In the genomic region with DNA sequence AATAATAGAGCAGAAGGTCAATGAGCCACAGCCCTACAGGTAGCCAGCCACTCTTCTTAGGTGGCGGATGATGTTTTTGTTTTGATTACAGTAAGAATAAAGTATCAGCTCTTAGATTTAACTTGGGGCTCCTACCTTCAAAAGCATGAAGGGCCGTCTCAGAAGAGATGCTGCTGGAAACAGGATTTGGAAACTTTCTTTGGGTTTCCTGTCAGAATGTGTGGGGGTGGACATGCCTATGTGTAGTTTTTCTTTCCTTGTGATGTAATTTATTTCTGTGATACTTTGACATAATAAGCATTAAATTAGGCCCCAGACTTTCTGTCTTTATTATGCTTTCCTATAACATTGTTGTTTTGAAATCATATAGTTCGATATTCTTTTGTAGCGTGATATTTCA, we compare ENCODE assay signal across 8 cellular contexts. TPM values are rescaled to one million over a fixed set of nuclear protein-coding genes. Genes with fewer than 3 reads are reported as not detected.
DNase-seq lines count a peak whose midpoint lies in the region; ATAC-seq and TF ChIP-seq lines count a peak whose summit lies in the region.

No MANE protein-coding gene starts in this region.

- POLR2A ChIA-PET in AG04450 (lab: Yijun Ruan, JAX), result no interaction called here

- H3K36me3 ChIP-seq in HUES48 (ENCODE audit: control insufficient read depth, insufficient read depth, low read length) (no peaks in the 10 kb centered on the region), ascending aorta (no peaks in the 10 kb centered on the region)

- intact Hi-C loops in ascending aorta (cut with DNase I), result loop anchor here (2.0 kb wide), 1 partner anchor 118 kb away; a partner anchor contains a TSS

- peak overlapping the region; percentile 95 for H3K4me3 ChIP-seq in AG04450 (ENCODE audit: low read depth, low read length)
- peak overlapping the region; percentile 97 for H3K4me3 ChIP-seq in HUES48 (ENCODE audit: low read depth, low read length)
- peak overlapping the region; percentile 92 to 96 for H3K4me3 ChIP-seq in ascending aorta

- CTCF ChIA-PET in AG04450 (lab: Charles Lee), result interaction anchor here (1.1 to 7.2 kb wide), 2 partner anchors 113 to 1452 kb away, joined by 3 to 42 read pairs; a partner anchor contains a TSS

- H3K27ac ChIP-seq in AG04450 (ENCODE audit: low read depth, low read length) (no peak overlapping the region), HUES48 (ENCODE audit: low read depth, low read length) (no peak overlapping the region), ascending aorta (peak overlapping the region; percentile 98 to 99)

- H3K36me3 Mint-ChIP-seq in mesothelial cell of epicardium, result no peaks in the 10 kb centered on the region

- peaks cover 32% of the 10 kb centered on the region for H3K4me1 ChIP-seq in HUES48 (ENCODE audit: control insufficient read depth, insufficient read depth, low read length)
- peaks cover 10 to 33% of the 10 kb centered on the region in 2 donors for H3K4me1 ChIP-seq in ascending aorta

- TF ChIP-seq CTCF in AG04450 (IDR thresholded peaks at IDR 0.05; ENCODE audit: low read depth, low read length), result no peak
- TF ChIP-seq CTCF in ascending aorta (IDR thresholded peaks at IDR 0.05), result no peak
- TF ChIP-seq CTCF in mesothelial cell of epicardium (IDR thresholded peaks at IDR 0.05; ENCODE audit: unreplicated experiment), result no peak

- peaks cover 24% of the 10 kb centered on the region for H3K4me1 Mint-ChIP-seq in mesothelial cell of epicardium

- no peaks in the 10 kb centered on the region for H3K27me3 Mint-ChIP-seq in mesothelial cell of epicardium (ENCODE audit: low read depth)

- H3K9ac ChIP-seq in HUES48 (ENCODE audit: low read depth, low read length), result no peak overlapping the region

- H3K9me3 Mint-ChIP-seq in mesothelial cell of epicardium, result no peaks in the 10 kb centered on the region

- no peak for DNase-seq in AG04450 (ENCODE audit: low read depth, low spot score)
- no peak for DNase-seq in ascending aorta (ENCODE audit: low spot score in 2 of 2)
- no peak for DNase-seq in mesothelial cell of epicardium (ENCODE audit: low spot score in 2 of 2, unreplicated experiment in 2 of 2)
- no peak for DNase-seq in LoVo (ENCODE audit: low spot score)
- no peak for DNase-seq in C1 segment of cervical spinal cord (lab: John Stamatoyannopoulos, UW)
- DNase-seq in Ammon's horn (ENCODE audit: low spot score), result no peak

- H3K9me3 ChIP-seq in AG04450 (ENCODE audit: control insufficient read depth, insufficient read depth, low read length) (no peaks in the 10 kb centered on the region), HUES48 (ENCODE audit: control insufficient read depth, insufficient read depth, low read length) (no peaks in the 10 kb centered on the region), ascending aorta (no peaks in the 10 kb centered on the region)

- no peaks in the 10 kb centered on the region for H3K27me3 ChIP-seq in AG04450 (ENCODE audit: control insufficient read depth, insufficient read depth, low read length)
- H3K27me3 ChIP-seq in HUES48 (ENCODE audit: control insufficient read depth, insufficient read depth, low read length), result no peaks in the 10 kb centered on the region
- no peaks in the 10 kb centered on the region for H3K27me3 ChIP-seq in ascending aorta

- H3K27ac Mint-ChIP-seq in mesothelial cell of epicardium, result peak overlapping the region; percentile 21

- H3K4me3 Mint-ChIP-seq in mesothelial cell of epicardium, result peak overlapping the region; percentile 74

- no peak for ATAC-seq in GM21526 (IDR thresholded peaks at IDR 0.05; ENCODE audit: low FRiP score, unreplicated experiment)

RNA-seq across cellular contexts. Expression of a gene that starts 1.5 kb away (rescaled TPM):
- polyA plus RNA-seq in AG04450 (2011; rRNA removed), result 60.0 and 78.1 TPM in 2 replicates
- polyA minus RNA-seq in AG04450 (2011; rRNA and poly(A)+ RNA removed), result 16.9 and 29.8 TPM in 2 replicates
- total RNA-seq in ascending aorta (44.1 TPM), mesothelial cell of epicardium (28.3 to 29.2 TPM (median 28.5 TPM) in 3 replicates)

Comparison
In these comparisons a context has a peak if more than half of its experiments do, and no peak if none do; other contexts are left out.
1. H3K27ac ChIP-seq: peak in ascending aorta (2 of 2); none in AG04450 (single experiment) and HUES48 (single experiment).
2. Peak in every context shown above with its lines, with median percentiles within 50 percentile points of each other: H3K4me3 ChIP-seq.